ENCODE assay signal across 5 cellular contexts in genomic region chr16:74428537-74428936, GRCh38. TPM values are rescaled to one million over a fixed set of nuclear protein-coding genes. Genes with fewer than 3 reads are reported as not detected.
"Had no signal": no experiment of that assay in that cellular context is flagged by ENCODE, and none has a peak within 500 bp of the region (broad histone marks: within the 10 kb centered on the region; RNA-seq: fewer than 3 reads in every experiment).

No MANE protein-coding gene starts in this region.

RNA-seq across cellular contexts. Expression of gene CLEC18B, which starts 7.3 kb away (rescaled TPM):
- total RNA-seq: dermis blood vessel endothelial cell had no signal
- polyA plus RNA-seq: naive thymus-derived CD4-positive, alpha-beta T cell had no signal

RNA-seq across cellular contexts. Expression of gene NPIPB15, which starts 52.4 kb away (rescaled TPM):
- total RNA-seq: dermis blood vessel endothelial cell, left ventricle myocardium inferior, lower lobe of right lung, lung microvascular endothelial cell had no signal
